ENCODE assay signal across 12 cellular contexts in the genomic region with DNA sequence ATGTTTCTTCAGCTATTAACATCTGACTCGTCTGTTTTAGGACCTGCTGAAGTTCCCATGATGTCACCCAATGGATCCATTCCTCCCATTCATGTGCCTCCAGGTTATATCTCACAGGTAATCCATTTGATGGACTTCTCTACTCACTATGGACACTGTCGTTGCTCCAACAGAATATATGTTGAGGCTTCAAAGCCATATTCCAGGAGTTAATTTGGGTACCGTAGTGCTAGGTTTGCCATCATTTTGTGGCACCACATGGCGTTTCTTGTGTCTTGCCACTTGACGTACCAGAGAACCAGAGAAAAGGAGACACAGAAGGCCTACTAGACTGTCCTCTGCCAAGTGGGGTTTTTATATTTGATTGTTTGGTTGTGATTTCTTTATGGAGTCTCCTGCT.
DNase-seq lines count a peak whose midpoint lies in the region; ATAC-seq and TF ChIP-seq lines count a peak whose summit lies in the region.
"Had no signal": no experiment of that assay in that cellular context is flagged by ENCODE, and none has a peak within 500 bp of the region (broad histone marks: within the 10 kb centered on the region; RNA-seq: fewer than 3 reads in every experiment).

No MANE protein-coding gene starts in this region.

- no peaks in the 10 kb centered on the region for H3K9me3 Mint-ChIP-seq in Calu3 (ENCODE audit: low read depth, unreplicated experiment)
- peaks cover 5% of the 10 kb centered on the region; the same call in 1 of the 2 replicates for H3K9me3 Mint-ChIP-seq in WTC11
- H3K9me3 Mint-ChIP-seq in nephron: no peaks in the 10 kb centered on the region
- H3K9me3 Mint-ChIP-seq: CD8-positive, alpha-beta memory T cell had no signal

- intact Hi-C loops in Calu3 (cut with micrococcal nuclease; ENCODE audit: unreplicated experiment): no loop called here

- POLR2A ChIA-PET in WTC11 (lab: Charles Lee): no interaction called here

- H3K27me3 Mint-ChIP-seq in Calu3 (ENCODE audit: unreplicated experiment): no peaks in the 10 kb centered on the region
- no peaks in the 10 kb centered on the region for H3K27me3 Mint-ChIP-seq in WTC11 (ENCODE audit: low read depth)
- no peaks in the 10 kb centered on the region for H3K27me3 Mint-ChIP-seq in nephron (ENCODE audit: low read depth)
- H3K27me3 Mint-ChIP-seq: B cell; CD8-positive, alpha-beta memory T cell had no signal

- ATAC-seq in WTC11 (no peak), HG02870 (IDR thresholded peaks at IDR 0.05; ENCODE audit: unreplicated experiment) (no peak)

- H3K27ac Mint-ChIP-seq in Calu3 (ENCODE audit: unreplicated experiment): peak overlapping the region; percentile 22
- H3K27ac Mint-ChIP-seq in WTC11: 0 out of 2 replicates have a peak overlapping the region, but pooled peaks have one; percentile 17
- peak overlapping the region in 2 of 3 experiments; percentile 37 to 87 for H3K27ac Mint-ChIP-seq in nephron
- H3K27ac Mint-ChIP-seq: B cell had no signal

- no peak for TF ChIP-seq CTCF in Calu3 (IDR thresholded peaks at IDR 0.05; ENCODE audit: unreplicated experiment)
- no peak for TF ChIP-seq CTCF in WTC11 (IDR thresholded peaks at IDR 0.05)
- TF ChIP-seq CTCF in nephron (IDR thresholded peaks at IDR 0.05; ENCODE audit: unreplicated experiment in 3 of 3): no peak

- DNase-seq in Calu3: no peak
- no peak for DNase-seq in WTC11 (ENCODE audit: low spot score)
- DNase-seq in epidermal melanocyte (ENCODE audit: insufficient read length, low spot score): no peak
- DNase-seq: CD8-positive, alpha-beta memory T cell; COR-L47; GDM1; GM23248 had no signal

- H3K4me1 Mint-ChIP-seq in Calu3 (ENCODE audit: low read depth, unreplicated experiment): peaks cover 66% of the 10 kb centered on the region
- peaks cover 44% of the 10 kb centered on the region for H3K4me1 Mint-ChIP-seq in WTC11
- H3K4me1 Mint-ChIP-seq in nephron: peaks cover 39% of the 10 kb centered on the region
- H3K4me1 Mint-ChIP-seq: B cell had no signal

- H3K4me3 Mint-ChIP-seq in Calu3 (ENCODE audit: low read depth, unreplicated experiment) (no peak overlapping the region), WTC11 (no peak overlapping the region), nephron (no peak overlapping the region)
- H3K4me3 Mint-ChIP-seq: B cell; CD8-positive, alpha-beta memory T cell had no signal

- no TSS peak for BruUV-seq in Calu3 (replicated peaks; lab: Mats Ljungman, UMichigan)

- H3K36me3 Mint-ChIP-seq in Calu3 (ENCODE audit: insufficient read depth, unreplicated experiment) (peaks cover 72% of the 10 kb centered on the region), WTC11 (peaks cover 7% of the 10 kb centered on the region; the same call in 1 of the 2 replicates), nephron (ENCODE audit: low read depth) (peaks cover 40% of the 10 kb centered on the region)

- peak overlapping the region; percentile 5 for H3K27ac ChIP-seq in temporal lobe (ENCODE audit: low read depth, low read length)
- H3K27ac ChIP-seq: BLaER1 treated with 17β-estradiol and CSF1 and Interleukin-3, amounts not matched to agents 10 nM and 100 nM; GM23248 had no signal

- CTCF ChIA-PET in Calu3 (lab: Charles Lee) (no interaction called here), WTC11 (lab: Charles Lee) (interaction anchor here (0.5 kb wide), 1 partner anchor 218 kb away, joined by 3 read pairs; no protein-coding TSS in a partner anchor)

TF ChIP-seq in WTC11, 78 proteins besides CTCF, POLR2A, EP300 and RAD21 (continues in another document):
- TF ChIP-seq, protein P1, sequence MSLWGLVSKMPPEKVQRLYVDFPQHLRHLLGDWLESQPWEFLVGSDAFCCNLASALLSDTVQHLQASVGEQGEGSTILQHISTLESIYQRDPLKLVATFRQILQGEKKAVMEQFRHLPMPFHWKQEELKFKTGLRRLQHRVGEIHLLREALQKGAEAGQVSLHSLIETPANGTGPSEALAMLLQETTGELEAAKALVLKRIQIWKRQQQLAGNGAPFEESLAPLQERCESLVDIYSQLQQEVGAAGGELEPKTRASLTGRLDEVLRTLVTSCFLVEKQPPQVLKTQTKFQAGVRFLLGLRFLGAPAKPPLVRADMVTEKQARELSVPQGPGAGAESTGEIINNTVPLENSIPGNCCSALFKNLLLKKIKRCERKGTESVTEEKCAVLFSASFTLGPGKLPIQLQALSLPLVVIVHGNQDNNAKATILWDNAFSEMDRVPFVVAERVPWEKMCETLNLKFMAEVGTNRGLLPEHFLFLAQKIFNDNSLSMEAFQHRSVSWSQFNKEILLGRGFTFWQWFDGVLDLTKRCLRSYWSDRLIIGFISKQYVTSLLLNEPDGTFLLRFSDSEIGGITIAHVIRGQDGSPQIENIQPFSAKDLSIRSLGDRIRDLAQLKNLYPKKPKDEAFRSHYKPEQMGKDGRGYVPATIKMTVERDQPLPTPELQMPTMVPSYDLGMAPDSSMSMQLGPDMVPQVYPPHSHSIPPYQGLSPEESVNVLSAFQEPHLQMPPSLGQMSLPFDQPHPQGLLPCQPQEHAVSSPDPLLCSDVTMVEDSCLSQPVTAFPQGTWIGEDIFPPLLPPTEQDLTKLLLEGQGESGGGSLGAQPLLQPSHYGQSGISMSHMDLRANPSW (CRISPR knock-in tag; conservative IDR thresholded peaks at IDR 0.05; ENCODE audit: low read depth): no peak
- TF ChIP-seq ZNF138 (CRISPR knock-in tag; conservative IDR thresholded peaks at IDR 0.05): no peak
- TF ChIP-seq, protein P2, sequence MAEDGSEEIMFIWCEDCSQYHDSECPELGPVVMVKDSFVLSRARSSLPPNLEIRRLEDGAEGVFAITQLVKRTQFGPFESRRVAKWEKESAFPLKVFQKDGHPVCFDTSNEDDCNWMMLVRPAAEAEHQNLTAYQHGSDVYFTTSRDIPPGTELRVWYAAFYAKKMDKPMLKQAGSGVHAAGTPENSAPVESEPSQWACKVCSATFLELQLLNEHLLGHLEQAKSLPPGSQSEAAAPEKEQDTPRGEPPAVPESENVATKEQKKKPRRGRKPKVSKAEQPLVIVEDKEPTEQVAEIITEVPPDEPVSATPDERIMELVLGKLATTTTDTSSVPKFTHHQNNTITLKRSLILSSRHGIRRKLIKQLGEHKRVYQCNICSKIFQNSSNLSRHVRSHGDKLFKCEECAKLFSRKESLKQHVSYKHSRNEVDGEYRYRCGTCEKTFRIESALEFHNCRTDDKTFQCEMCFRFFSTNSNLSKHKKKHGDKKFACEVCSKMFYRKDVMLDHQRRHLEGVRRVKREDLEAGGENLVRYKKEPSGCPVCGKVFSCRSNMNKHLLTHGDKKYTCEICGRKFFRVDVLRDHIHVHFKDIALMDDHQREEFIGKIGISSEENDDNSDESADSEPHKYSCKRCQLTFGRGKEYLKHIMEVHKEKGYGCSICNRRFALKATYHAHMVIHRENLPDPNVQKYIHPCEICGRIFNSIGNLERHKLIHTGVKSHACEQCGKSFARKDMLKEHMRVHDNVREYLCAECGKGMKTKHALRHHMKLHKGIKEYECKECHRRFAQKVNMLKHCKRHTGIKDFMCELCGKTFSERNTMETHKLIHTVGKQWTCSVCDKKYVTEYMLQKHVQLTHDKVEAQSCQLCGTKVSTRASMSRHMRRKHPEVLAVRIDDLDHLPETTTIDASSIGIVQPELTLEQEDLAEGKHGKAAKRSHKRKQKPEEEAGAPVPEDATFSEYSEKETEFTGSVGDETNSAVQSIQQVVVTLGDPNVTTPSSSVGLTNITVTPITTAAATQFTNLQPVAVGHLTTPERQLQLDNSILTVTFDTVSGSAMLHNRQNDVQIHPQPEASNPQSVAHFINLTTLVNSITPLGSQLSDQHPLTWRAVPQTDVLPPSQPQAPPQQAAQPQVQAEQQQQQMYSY (CRISPR knock-in tag; IDR thresholded peaks at IDR 0.05): no peak
- TF ChIP-seq NFE2L1 (CRISPR knock-in tag; IDR thresholded peaks at IDR 0.05): no peak
- no peak for TF ChIP-seq SOX15 (CRISPR knock-in tag; IDR thresholded peaks at IDR 0.05)
- TF ChIP-seq ZBTB21 (CRISPR knock-in tag; IDR thresholded peaks at IDR 0.05; ENCODE audit: borderline replicate concordance): no peak
- TF ChIP-seq CREB1 (CRISPR knock-in tag; IDR thresholded peaks at IDR 0.05): no peak
- TF ChIP-seq GABPB1 (CRISPR knock-in tag; IDR thresholded peaks at IDR 0.05): no peak
- TF ChIP-seq, protein P3, sequence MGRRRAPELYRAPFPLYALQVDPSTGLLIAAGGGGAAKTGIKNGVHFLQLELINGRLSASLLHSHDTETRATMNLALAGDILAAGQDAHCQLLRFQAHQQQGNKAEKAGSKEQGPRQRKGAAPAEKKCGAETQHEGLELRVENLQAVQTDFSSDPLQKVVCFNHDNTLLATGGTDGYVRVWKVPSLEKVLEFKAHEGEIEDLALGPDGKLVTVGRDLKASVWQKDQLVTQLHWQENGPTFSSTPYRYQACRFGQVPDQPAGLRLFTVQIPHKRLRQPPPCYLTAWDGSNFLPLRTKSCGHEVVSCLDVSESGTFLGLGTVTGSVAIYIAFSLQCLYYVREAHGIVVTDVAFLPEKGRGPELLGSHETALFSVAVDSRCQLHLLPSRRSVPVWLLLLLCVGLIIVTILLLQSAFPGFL (CRISPR knock-in tag; IDR thresholded peaks at IDR 0.05; ENCODE audit: borderline replicate concordance): no peak
- TF ChIP-seq ZNF396 (CRISPR knock-in tag; IDR thresholded peaks at IDR 0.05; ENCODE audit: borderline replicate concordance): no peak
- no peak for TF ChIP-seq KAT7 (CRISPR knock-in tag; IDR thresholded peaks at IDR 0.05; ENCODE audit: borderline replicate concordance)
- no peak for TF ChIP-seq ZNF219 (CRISPR knock-in tag; IDR thresholded peaks at IDR 0.05; ENCODE audit: borderline replicate concordance)
- no peak for TF ChIP-seq OVOL2 (CRISPR knock-in tag; IDR thresholded peaks at IDR 0.05; ENCODE audit: borderline replicate concordance)
